In genomic region chr12:52264435-52264825, GRCh38 we compare ENCODE assay signal across 1 cellular context.
TF ChIP-seq lines count a peak whose summit lies in the region.

No MANE protein-coding gene starts in this region.

TF ChIP-seq in SK-N-SH, 30 proteins besides CTCF, POLR2A, EP300 and RAD21:
- no peak for TF ChIP-seq FOXM1 (IDR thresholded peaks at IDR 0.05; ENCODE audit: low read depth)
- TF ChIP-seq MEF2A (IDR thresholded peaks at IDR 0.05; ENCODE audit: borderline replicate concordance, low read depth), result no peak
- TF ChIP-seq ELF1 (IDR thresholded peaks at IDR 0.05), result no peak
- TF ChIP-seq RCOR1 (IDR thresholded peaks at IDR 0.05; ENCODE audit: low read length), result no peak
- no peak for TF ChIP-seq RXRA (IDR thresholded peaks at IDR 0.05; ENCODE audit: borderline replicate concordance, low read depth)
- TF ChIP-seq CHD2 (IDR thresholded peaks at IDR 0.05; ENCODE audit: low read length, partially characterized antibody), result no peak
- TF ChIP-seq ZBTB33 (IDR thresholded peaks at IDR 0.05; ENCODE audit: borderline replicate concordance, low read depth), result no peak
- no peak for TF ChIP-seq NFIC (IDR thresholded peaks at IDR 0.05; ENCODE audit: borderline replicate concordance)
- TF ChIP-seq GABPA (IDR thresholded peaks at IDR 0.05; ENCODE audit: low read depth), result no peak
- no peak for TF ChIP-seq REST (IDR thresholded peaks at IDR 0.05; ENCODE audit: low read depth, low read length)
- TF ChIP-seq FOXJ3 (CRISPR knock-in tag; IDR thresholded peaks at IDR 0.05), result no peak
- TF ChIP-seq SMC3 (IDR thresholded peaks at IDR 0.05; ENCODE audit: low read depth, low read length), result no peak
- TF ChIP-seq NRF1 (IDR thresholded peaks at IDR 0.05; ENCODE audit: low read depth, low read length), result no peak
- no peak for TF ChIP-seq SIN3A (IDR thresholded peaks at IDR 0.05; ENCODE audit: borderline replicate concordance, low read depth, low read length)
- TF ChIP-seq TCF12 (IDR thresholded peaks at IDR 0.05), result no peak
- no peak for TF ChIP-seq TEAD4 (IDR thresholded peaks at IDR 0.05; ENCODE audit: borderline replicate concordance, insufficient read depth)
